ENCODE assay signal across 1 cellular context in the genomic region with DNA sequence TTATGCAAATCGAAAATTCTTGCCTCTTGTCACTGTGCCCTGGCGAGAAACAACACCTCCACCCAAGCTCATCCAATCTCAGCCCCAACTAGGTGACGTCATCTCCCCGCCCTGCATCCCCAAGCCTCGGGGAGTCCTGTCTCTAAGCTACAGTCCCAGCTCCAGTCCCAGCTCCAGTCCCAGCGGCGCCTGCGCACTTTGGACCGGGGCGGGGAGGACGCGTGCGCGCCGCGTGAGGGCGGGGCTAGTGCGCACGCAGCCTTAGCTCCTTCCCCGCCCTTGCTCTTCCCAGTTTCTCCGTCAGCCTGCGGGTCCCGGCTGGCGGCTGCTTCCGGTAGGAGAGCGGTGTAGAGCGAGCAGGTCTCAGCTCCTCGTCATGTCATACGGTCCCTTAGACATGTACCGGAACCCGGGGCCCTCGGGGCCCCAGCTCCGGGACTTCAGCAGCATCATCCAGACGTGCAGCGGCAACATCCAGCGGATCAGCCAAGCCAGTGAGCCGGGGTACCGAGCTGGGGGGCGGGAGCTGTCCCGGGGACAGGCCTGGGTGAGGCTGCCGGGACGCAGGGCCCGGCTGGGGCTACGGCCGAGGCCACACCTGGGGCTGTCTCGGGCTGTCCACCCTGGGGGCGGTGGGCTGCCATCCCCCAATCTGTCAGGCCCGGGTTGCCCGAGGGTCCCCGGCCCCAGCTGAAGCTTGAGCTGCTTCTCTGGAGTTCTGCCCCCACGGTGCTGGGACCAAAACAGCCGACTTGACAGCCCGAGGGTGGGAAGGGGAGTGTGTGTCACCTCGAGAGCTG.
A peak's percentile ranks its signal among the peaks of the same experiment; 100 is the strongest.
TF ChIP-seq lines count a peak whose summit lies in the region.

A gene (plus strand): TSS at position 288 of the 800 bp plus-strand sequence. CDS start 89 bp downstream, at position 377.

TF ChIP-seq in HCT116, 20 proteins besides CTCF, POLR2A, EP300 and RAD21 (continued from another document):
- TF ChIP-seq, protein P1, sequence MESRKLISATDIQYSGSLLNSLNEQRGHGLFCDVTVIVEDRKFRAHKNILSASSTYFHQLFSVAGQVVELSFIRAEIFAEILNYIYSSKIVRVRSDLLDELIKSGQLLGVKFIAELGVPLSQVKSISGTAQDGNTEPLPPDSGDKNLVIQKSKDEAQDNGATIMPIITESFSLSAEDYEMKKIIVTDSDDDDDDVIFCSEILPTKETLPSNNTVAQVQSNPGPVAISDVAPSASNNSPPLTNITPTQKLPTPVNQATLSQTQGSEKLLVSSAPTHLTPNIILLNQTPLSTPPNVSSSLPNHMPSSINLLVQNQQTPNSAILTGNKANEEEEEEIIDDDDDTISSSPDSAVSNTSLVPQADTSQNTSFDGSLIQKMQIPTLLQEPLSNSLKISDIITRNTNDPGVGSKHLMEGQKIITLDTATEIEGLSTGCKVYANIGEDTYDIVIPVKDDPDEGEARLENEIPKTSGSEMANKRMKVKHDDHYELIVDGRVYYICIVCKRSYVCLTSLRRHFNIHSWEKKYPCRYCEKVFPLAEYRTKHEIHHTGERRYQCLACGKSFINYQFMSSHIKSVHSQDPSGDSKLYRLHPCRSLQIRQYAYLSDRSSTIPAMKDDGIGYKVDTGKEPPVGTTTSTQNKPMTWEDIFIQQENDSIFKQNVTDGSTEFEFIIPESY (IDR thresholded peaks at IDR 0.05; ENCODE audit: extremely low read depth, insufficient replicate concordance, low read length) = peak; percentile 62
- TF ChIP-seq POLR2AphosphoS5 (IDR thresholded peaks at IDR 0.05; ENCODE audit: low read depth, low read length) (peak; percentile 98), CBX3 (IDR thresholded peaks at IDR 0.05; ENCODE audit: low read depth) (no peak), CEBPB (IDR thresholded peaks at IDR 0.05; ENCODE audit: low read depth) (no peak), SIN3A (IDR thresholded peaks at IDR 0.05; ENCODE audit: low read depth) (0 out of 2 replicates have a peak, but pooled peaks have one; percentile 17), SRF (IDR thresholded peaks at IDR 0.05; ENCODE audit: low read depth) (no peak), FOSL1 (IDR thresholded peaks at IDR 0.05; ENCODE audit: low read depth) (no peak), TCF7L2 (IDR thresholded peaks at IDR 0.05; ENCODE audit: borderline replicate concordance, extremely low read depth, insufficient read depth, insufficient read length) (no peak), EZH2 (IDR thresholded peaks at IDR 0.05) (no peak), EZH2phosphoT487 (IDR thresholded peaks at IDR 0.05; ENCODE audit: borderline replicate concordance) (no peak), ZNF274 (IDR thresholded peaks at IDR 0.05; ENCODE audit: low read depth, low read length) (no peak), ZFX (IDR thresholded peaks at IDR 0.05) (peak; percentile 60; the same call in 1 of the 2 replicates), SP1 (IDR thresholded peaks at IDR 0.05; ENCODE audit: low read depth) (no peak; the same call in 1 of the 2 replicates), JUND (IDR thresholded peaks at IDR 0.05) (peak; percentile 43)
- TF ChIP-seq, protein P2, sequence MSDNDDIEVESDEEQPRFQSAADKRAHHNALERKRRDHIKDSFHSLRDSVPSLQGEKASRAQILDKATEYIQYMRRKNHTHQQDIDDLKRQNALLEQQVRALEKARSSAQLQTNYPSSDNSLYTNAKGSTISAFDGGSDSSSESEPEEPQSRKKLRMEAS (IDR thresholded peaks at IDR 0.05) = no peak
